In the genomic region with DNA sequence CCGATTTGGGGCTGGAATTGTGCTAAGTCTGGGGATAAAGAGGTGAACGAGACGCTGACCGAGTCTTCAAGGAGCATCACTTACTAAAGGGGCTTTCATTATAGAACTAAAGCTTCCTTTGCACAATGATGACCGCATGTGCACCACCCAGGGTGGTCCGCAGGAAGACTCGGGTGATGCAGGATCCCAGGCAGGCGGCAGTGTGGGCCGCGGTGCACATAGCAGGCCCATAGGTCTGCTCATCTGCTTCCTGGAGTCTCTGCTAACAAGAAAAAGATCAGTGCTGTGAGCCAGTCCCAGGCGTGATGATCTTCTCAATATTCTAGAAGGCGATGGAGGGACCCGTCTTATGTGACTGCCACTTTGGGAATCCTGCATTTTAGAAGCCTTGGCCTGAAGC, we compare ENCODE assay signal across 11 cellular contexts.
A peak's percentile ranks its signal among the peaks of the same experiment; 100 is the strongest.
DNase-seq lines count a peak whose midpoint lies in the region; TF ChIP-seq lines count a peak whose summit lies in the region.
"Had no signal": no experiment of that assay in that cellular context is flagged by ENCODE, and none has a peak within 500 bp of the region (broad histone marks: within the 10 kb centered on the region; RNA-seq: fewer than 3 reads in every experiment).

No MANE protein-coding gene starts in this region.

- DNase-seq in H9, result no peak
- peak; percentile 41 for DNase-seq in chondrocyte (ENCODE audit: low spot score)
- no peak for DNase-seq in neuronal stem cell (ENCODE audit: low spot score)
- DNase-seq in immature natural killer cell, result no peak
- DNase-seq in DMS79 treated with DMSO at 0.1 percent for 48 hours (lab: John Stamatoyannopoulos, UW), result no peak
- DNase-seq in NCI-H524 treated with DMSO at 0.1 percent for 48 hours (lab: John Stamatoyannopoulos, UW), result no peak
- DNase-seq in transverse colon, result no peak
- DNase-seq: BE2C; CD4-positive, CD25-positive, alpha-beta regulatory T cell; DMS53 had no signal

- H2AK5ac ChIP-seq in H9 (ENCODE audit: insufficient read length, low read length) (no peak overlapping the region), neuronal stem cell (ENCODE audit: low read depth, low read length) (no peak overlapping the region)

- no peak overlapping the region for H3K56ac ChIP-seq in H9 (ENCODE audit: insufficient read length, low read depth, low read length)

- H3K4me3 Mint-ChIP-seq in H9, result no peak overlapping the region
- H3K4me3 Mint-ChIP-seq in chondrocyte (ENCODE audit: unreplicated experiment), result no peak overlapping the region
- no peak overlapping the region for H3K4me3 Mint-ChIP-seq in immature natural killer cell
- H3K4me3 Mint-ChIP-seq: IgD-negative memory B cell had no signal

- no peak overlapping the region for H2BK120ac ChIP-seq in H9 (ENCODE audit: low read depth, low read length, poor library complexity, severe bottlenecking)
- H2BK120ac ChIP-seq in neuronal stem cell (ENCODE audit: low read depth, low read length), result no peak overlapping the region

- H2BK15ac ChIP-seq in H9 (ENCODE audit: low read depth, low read length) (no peak overlapping the region), neuronal stem cell (ENCODE audit: low read length) (peak overlapping the region; percentile 7)

- H3K4me1 ChIP-seq in H9 (ENCODE audit: insufficient read depth, low read length), result peaks cover 13% of the 10 kb centered on the region; the same call in 1 of the 2 replicates
- peaks cover 0 to 11% of the 10 kb centered on the region in 2 donors for H3K4me1 ChIP-seq in neuronal stem cell (ENCODE audit: control insufficient read depth in 2 of 2, insufficient read depth in 1 of 2, low read depth in 1 of 2, low read length in 2 of 2)
- H3K4me1 ChIP-seq in transverse colon, result peaks cover 4 to 26% (median 18%) of the 10 kb centered on the region in 4 donors
- H3K4me1 ChIP-seq: BE2C had no signal

- H3K9ac ChIP-seq in H9 (ENCODE audit: extremely low read depth, insufficient read length, low read length), result no peak overlapping the region
- H3K9ac ChIP-seq in neuronal stem cell (ENCODE audit: low read depth, low read length, poor library complexity), result no peak overlapping the region

- H3K14ac ChIP-seq in H9 (ENCODE audit: insufficient read depth, low read length) (no peak overlapping the region; the same call in 1 of the 2 replicates), neuronal stem cell (ENCODE audit: low read length) (no peak overlapping the region)

- H3K27ac Mint-ChIP-seq in H9 (0 out of 7 replicates have a peak overlapping the region, but pooled peaks of 1 of the 3 experiments have one; percentile 1), chondrocyte (ENCODE audit: unreplicated experiment) (no peak overlapping the region), immature natural killer cell (no peak overlapping the region)
- H3K27ac Mint-ChIP-seq: CD4-positive, CD25-positive, alpha-beta regulatory T cell; IgD-negative memory B cell had no signal

- peaks cover 5% of the 10 kb centered on the region for H3K23me2 ChIP-seq in H9 (ENCODE audit: insufficient read length, low read depth, low read length, poor library complexity, severe bottlenecking)

- H2BK5ac ChIP-seq in H9 (ENCODE audit: insufficient read length, low read length) (no peak overlapping the region), neuronal stem cell (ENCODE audit: low read length) (no peak overlapping the region)

- H4K91ac ChIP-seq in H9 (ENCODE audit: insufficient read length, low read depth, low read length), result peak overlapping the region; percentile 27
- no peak overlapping the region for H4K91ac ChIP-seq in neuronal stem cell (ENCODE audit: low read depth, low read length, poor library complexity)

- no peaks in the 10 kb centered on the region for H3K79me2 ChIP-seq in H9 (ENCODE audit: insufficient read depth, low read length)

- H3K9me3 Mint-ChIP-seq in H9, result peaks cover 3 to 6% of the 10 kb centered on the region in 2 experiments; a peak in 3 of 5 replicates
- H3K9me3 Mint-ChIP-seq in chondrocyte (ENCODE audit: low read depth), result no peaks in the 10 kb centered on the region
- H3K9me3 Mint-ChIP-seq in immature natural killer cell, result no peaks in the 10 kb centered on the region

- no peaks in the 10 kb centered on the region for H3K9me3 ChIP-seq in H9 (ENCODE audit: control insufficient read depth, low read depth, low read length)
- H3K9me3 ChIP-seq in neuronal stem cell (replicated peaks in 1 of 2; ENCODE audit: control insufficient read depth in 2 of 2, insufficient read depth in 1 of 2, low read depth in 1 of 2, low read length in 2 of 2), result no peaks in the 10 kb centered on the region
- H3K9me3 ChIP-seq in transverse colon, result no peaks in the 10 kb centered on the region
- H3K9me3 ChIP-seq: BE2C had no signal

- H3K4me3 ChIP-seq in neuronal stem cell (ENCODE audit: low read length in 2 of 2) (no peak overlapping the region), transverse colon (no peak overlapping the region)

- no peaks in the 10 kb centered on the region for H3K79me1 ChIP-seq in H9 (ENCODE audit: insufficient read depth, low read depth, low read length, poor library complexity, severe bottlenecking)
- no peaks in the 10 kb centered on the region for H3K79me1 ChIP-seq in neuronal stem cell (ENCODE audit: low read depth, low read length)

- H4K20me1 ChIP-seq in H9 (ENCODE audit: control insufficient read depth, insufficient read depth, insufficient read length), result no peaks in the 10 kb centered on the region

- no peak overlapping the region for H3K27ac ChIP-seq in H9 (ENCODE audit: insufficient read length, low read depth, low read length)
- H3K27ac ChIP-seq in neuronal stem cell (replicated peaks; ENCODE audit: low read length), result no peak overlapping the region
- no peak overlapping the region for H3K27ac ChIP-seq in transverse colon

- no peak overlapping the region for H4K5ac ChIP-seq in H9 (ENCODE audit: insufficient read length, low read depth, low read length)

- no peak overlapping the region for H4K8ac ChIP-seq in H9 (replicated peaks; ENCODE audit: insufficient read length, low read depth, low read length)
- no peak overlapping the region for H4K8ac ChIP-seq in neuronal stem cell (ENCODE audit: low read depth, low read length)

- TF ChIP-seq EP300 in transverse colon (IDR thresholded peaks at IDR 0.05; ENCODE audit: low read depth), result no peak

- H3K4ac ChIP-seq in H9 (ENCODE audit: low read depth, low read length) (no peak overlapping the region), neuronal stem cell (ENCODE audit: low read length) (no peak overlapping the region)

- H3K36me3 ChIP-seq in neuronal stem cell (replicated peaks in 1 of 2; ENCODE audit: control insufficient read depth in 2 of 2, insufficient read depth in 2 of 2, low read length in 2 of 2) (no peaks in the 10 kb centered on the region), transverse colon (no peaks in the 10 kb centered on the region)
- H3K36me3 ChIP-seq: BE2C had no signal

- H2BK20ac ChIP-seq in H9 (ENCODE audit: low read depth, low read length, poor library complexity, severe bottlenecking), result no peak overlapping the region

- TF ChIP-seq POLR2A in transverse colon (IDR thresholded peaks at IDR 0.05), result no peak

- H3T11ph ChIP-seq in H9 (ENCODE audit: low read length), result no peak overlapping the region

- intact Hi-C loops in transverse colon (cut with DNase I; ENCODE audit: low total_unique reads), result no loop called here

- H3K27me3 Mint-ChIP-seq in H9 (ENCODE audit: low read depth) (no peaks in the 10 kb centered on the region; the same call in 1 of the 2 replicates), chondrocyte (ENCODE audit: low read depth) (no peaks in the 10 kb centered on the region), immature natural killer cell (ENCODE audit: low read depth in 3 of 3) (peaks cover 0 to 3% (median 2%) of the 10 kb centered on the region in 3 donors)
- H3K27me3 Mint-ChIP-seq: CD4-positive, CD25-positive, alpha-beta regulatory T cell; IgD-negative memory B cell had no signal

- H3K27me3 ChIP-seq in H9 (ENCODE audit: insufficient read depth, low read length), result no peaks in the 10 kb centered on the region
- H3K27me3 ChIP-seq in neuronal stem cell (ENCODE audit: control insufficient read depth in 3 of 3, insufficient read depth in 3 of 3, low read depth in 1 of 3, low read length in 3 of 3), result no peaks in the 10 kb centered on the region
- H3K27me3 ChIP-seq in transverse colon, result no peaks in the 10 kb centered on the region
- H3K27me3 ChIP-seq: BE2C had no signal

- H3K23ac ChIP-seq in H9 (ENCODE audit: insufficient read length, low read depth, low read length) (no peak overlapping the region), neuronal stem cell (ENCODE audit: low read depth, low read length, poor library complexity) (no peak overlapping the region)

- H2BK12ac ChIP-seq in H9 (ENCODE audit: insufficient read length, low read depth, low read length) (no peak overlapping the region), neuronal stem cell (ENCODE audit: low read length) (no peak overlapping the region)

- peaks cover 51 to 56% of the 10 kb centered on the region in 2 experiments for H3K4me1 Mint-ChIP-seq in H9
- H3K4me1 Mint-ChIP-seq in chondrocyte (ENCODE audit: low read depth), result peaks cover 17% of the 10 kb centered on the region
- no peaks in the 10 kb centered on the region for H3K4me1 Mint-ChIP-seq in immature natural killer cell
- H3K4me1 Mint-ChIP-seq: CD4-positive, CD25-positive, alpha-beta regulatory T cell had no signal

- TF ChIP-seq CTCF in H9 (conservative IDR thresholded peaks at IDR 0.05), result no peak
- TF ChIP-seq CTCF in chondrocyte (IDR thresholded peaks at IDR 0.05), result no peak
- TF ChIP-seq CTCF in transverse colon (IDR thresholded peaks at IDR 0.05), result no peak

- in situ Hi-C loops in transverse colon (cut with MboI; ENCODE audit: low pct_ligation_motif_present in 1 of 4, low pct_unique_long_range_greater_than_20kb in 1 of 4, low sequenced_read_pairs in 3 of 4), result no loop called here

- peaks cover 28 to 32% (median 31%) of the 10 kb centered on the region in 3 experiments for H3K36me3 Mint-ChIP-seq in H9 (ENCODE audit: insufficient read depth in 1 of 3, low read depth in 3 of 3)
- H3K36me3 Mint-ChIP-seq in chondrocyte (ENCODE audit: low read depth), result peaks cover 4% of the 10 kb centered on the region
- H3K36me3 Mint-ChIP-seq in immature natural killer cell, result no peaks in the 10 kb centered on the region
- H3K36me3 Mint-ChIP-seq: CD4-positive, CD25-positive, alpha-beta regulatory T cell had no signal

- H2AFZ ChIP-seq in H9 (ENCODE audit: low read length) (no peak overlapping the region), neuronal stem cell (ENCODE audit: low read length) (no peak overlapping the region)

- H3K18ac ChIP-seq in H9 (ENCODE audit: insufficient read length, low read depth, low read length) (no peak overlapping the region), neuronal stem cell (ENCODE audit: low read length) (no peak overlapping the region)

- H3K4me2 ChIP-seq in H9 (ENCODE audit: insufficient read depth, insufficient read length, low read length), result no peak overlapping the region
- H3K4me2 ChIP-seq in neuronal stem cell (ENCODE audit: insufficient read depth, low read length, poor library complexity, severe bottlenecking), result no peak overlapping the region

- WGBS in H9 (ENCODE audit: extremely low coverage, insufficient read length, low lambda C conversion rate), result no CpG with 5 or more reads among the region's 13 CpGs
- no CpG with 5 or more reads among the region's 13 CpGs for WGBS in neuronal stem cell (ENCODE audit: extremely low coverage in 2 of 2, insufficient read length in 2 of 2, insufficient replicate concordance in 1 of 2), 2 donors
- 89% methylated on average over 3 to 13 of the region's 13 CpGs for WGBS in transverse colon (ENCODE audit: low coverage in 1 of 2), 2 donors
